8 cellular contexts compared by ENCODE assay signal in the genomic region with DNA sequence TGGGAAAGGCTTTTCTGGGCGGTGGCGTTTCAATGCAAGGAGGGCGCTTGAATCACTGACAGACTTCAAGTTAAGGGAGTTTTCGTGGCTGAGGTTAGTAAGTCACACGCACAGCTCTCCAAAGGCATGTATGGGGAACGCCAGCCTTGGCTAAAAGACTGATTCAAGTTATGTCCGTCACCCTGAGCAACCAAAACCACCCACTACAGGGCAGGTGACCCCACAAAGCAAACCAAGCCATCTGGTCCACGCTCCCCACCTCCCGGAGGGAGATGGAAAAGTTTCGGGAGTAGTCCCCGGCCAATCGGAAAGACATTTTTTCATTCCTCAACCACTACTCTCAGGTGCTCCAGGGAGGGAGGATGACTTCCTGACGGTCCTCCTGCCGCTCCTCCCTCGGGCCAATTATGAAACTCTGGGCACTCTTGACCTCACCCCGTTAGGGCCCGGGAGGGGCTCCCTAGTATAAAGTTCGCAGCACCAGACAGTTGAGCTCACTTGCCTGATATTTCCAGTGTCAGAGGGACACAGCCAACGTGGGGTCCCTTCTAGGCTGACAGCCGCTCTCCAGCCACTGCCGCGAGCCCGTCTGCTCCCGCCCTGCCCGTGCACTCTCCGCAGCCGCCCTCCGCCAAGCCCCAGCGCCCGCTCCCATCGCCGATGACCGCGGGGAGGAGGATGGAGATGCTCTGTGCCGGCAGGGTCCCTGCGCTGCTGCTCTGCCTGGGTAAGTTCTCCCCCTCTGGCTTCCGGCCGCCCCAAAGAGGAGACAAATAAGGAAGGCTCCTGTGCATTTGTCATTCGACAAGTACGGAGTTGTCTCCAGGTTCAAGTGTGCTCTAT. TPM values are rescaled to one million over a fixed set of nuclear protein-coding genes. Genes with fewer than 3 reads are reported as not detected.
A peak's percentile ranks its signal among the peaks of the same experiment; 100 is the strongest.
DNase-seq lines count a peak whose midpoint lies in the region; ATAC-seq and TF ChIP-seq lines count a peak whose summit lies in the region.

A gene with protein sequence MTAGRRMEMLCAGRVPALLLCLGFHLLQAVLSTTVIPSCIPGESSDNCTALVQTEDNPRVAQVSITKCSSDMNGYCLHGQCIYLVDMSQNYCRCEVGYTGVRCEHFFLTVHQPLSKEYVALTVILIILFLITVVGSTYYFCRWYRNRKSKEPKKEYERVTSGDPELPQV (plus strand): TSS at position 497 of the 843 bp plus-strand sequence. CDS start 164 bp downstream, at position 661.

- peaks cover 35% of the 10 kb centered on the region for H3K27me3 Mint-ChIP-seq in activated CD4-positive, alpha-beta T cell treated with anti-CD3 and anti-CD28 coated beads, Interleukin-2, amount 10 ng/mL, durations not matched to agents 7 days and 5 days
- H3K27me3 Mint-ChIP-seq in neural progenitor cell (ENCODE audit: insufficient read depth, low read depth) = peaks cover 24% of the 10 kb centered on the region

- H2AFZ ChIP-seq in neural progenitor cell (replicated peaks) = peak within 1 kb of the TSS; percentile 14

- peaks cover 10% of the 10 kb centered on the region for H3K4me1 ChIP-seq in neural progenitor cell

- no peaks in the 10 kb centered on the region for H3K36me3 ChIP-seq in neural progenitor cell

- H3K4me1 Mint-ChIP-seq in activated CD4-positive, alpha-beta T cell treated with anti-CD3 and anti-CD28 coated beads, Interleukin-2, amount 10 ng/mL, durations not matched to agents 7 days and 5 days = peaks cover 16% of the 10 kb centered on the region
- H3K4me1 Mint-ChIP-seq in neural progenitor cell = peaks cover 19% of the 10 kb centered on the region

- H3K27ac ChIP-seq in neural progenitor cell = no peak within 1 kb of the TSS

- peaks cover 9% of the 10 kb centered on the region for H3F3A ChIP-seq in neural progenitor cell (ENCODE audit: low read depth)

- peak within 1 kb of the TSS; percentile 93 for H3K4me2 ChIP-seq in neural progenitor cell

- no peaks in the 10 kb centered on the region for H3K79me2 ChIP-seq in neural progenitor cell (ENCODE audit: low read depth)

- H3K9ac ChIP-seq in neural progenitor cell = no peak within 1 kb of the TSS

- no peaks in the 10 kb centered on the region for H3K9me3 ChIP-seq in neural progenitor cell (ENCODE audit: low read depth)

- TF ChIP-seq CTCF in foreskin fibroblast (IDR thresholded peaks at IDR 0.05; ENCODE audit: low read depth, low read length) (no peak), neural progenitor cell (IDR thresholded peaks at IDR 0.05) (no peak)

- no peaks in the 10 kb centered on the region for H3K36me3 Mint-ChIP-seq in activated CD4-positive, alpha-beta T cell treated with anti-CD3 and anti-CD28 coated beads, Interleukin-2, amount 10 ng/mL, durations not matched to agents 7 days and 5 days (ENCODE audit: low read depth)
- H3K36me3 Mint-ChIP-seq in neural progenitor cell = no peaks in the 10 kb centered on the region

- POLR2A ChIA-PET in activated CD4-positive, alpha-beta T cell treated with anti-CD3 and anti-CD28 coated beads, Interleukin-2, amount 10 ng/mL, durations not matched to agents 7 days and 5 days (lab: Charles Lee) = no interaction called here

- no peaks in the 10 kb centered on the region for H3K9me3 Mint-ChIP-seq in activated CD4-positive, alpha-beta T cell treated with anti-CD3 and anti-CD28 coated beads, Interleukin-2, amount 10 ng/mL, durations not matched to agents 7 days and 5 days
- no peaks in the 10 kb centered on the region for H3K9me3 Mint-ChIP-seq in neural progenitor cell

- H3K27me3 ChIP-seq in neural progenitor cell = peaks cover 41% of the 10 kb centered on the region

- ATAC-seq in HG03066 (IDR thresholded peaks at IDR 0.05; ENCODE audit: low read depth, unreplicated experiment) (peak; percentile 35), GM18861 (IDR thresholded peaks at IDR 0.05; ENCODE audit: unreplicated experiment) (no peak)

- H3K27ac Mint-ChIP-seq in activated CD4-positive, alpha-beta T cell treated with anti-CD3 and anti-CD28 coated beads, Interleukin-2, amount 10 ng/mL, durations not matched to agents 7 days and 5 days = no peak within 1 kb of the TSS
- H3K27ac Mint-ChIP-seq in neural progenitor cell = no peak within 1 kb of the TSS

- CTCF ChIA-PET in activated CD4-positive, alpha-beta T cell treated with anti-CD3 and anti-CD28 coated beads, Interleukin-2, amount 10 ng/mL, durations not matched to agents 7 days and 5 days (lab: Charles Lee) = no interaction called here

- no peaks in the 10 kb centered on the region for H4K20me1 ChIP-seq in neural progenitor cell (ENCODE audit: low read depth)

- H3K4me3 Mint-ChIP-seq in activated CD4-positive, alpha-beta T cell treated with anti-CD3 and anti-CD28 coated beads, Interleukin-2, amount 10 ng/mL, durations not matched to agents 7 days and 5 days = peak within 1 kb of the TSS; percentile 41
- peak within 1 kb of the TSS; percentile 85 for H3K4me3 Mint-ChIP-seq in neural progenitor cell

- peak; percentile 34 for DNase-seq in activated CD4-positive, alpha-beta T cell treated with anti-CD3 and anti-CD28 coated beads for 48 hours
- no peak for DNase-seq in activated CD4-positive, alpha-beta T cell treated with anti-CD3 and anti-CD28 coated beads, Interleukin-2, amount 50 U/mL, for 4 hours
- DNase-seq in activated CD4-positive, alpha-beta T cell treated with anti-CD3 and anti-CD28 coated beads, Interleukin-2, amount 10 ng/mL, durations not matched to agents 7 days and 5 days = peak; percentile 33
- peak; percentile 39 to 71 for DNase-seq in foreskin fibroblast
- peak; percentile 70 for DNase-seq in neural progenitor cell (ENCODE audit: low spot score)
- DNase-seq in GDM1 (lab: John Stamatoyannopoulos, UW) = no peak

- peak within 1 kb of the TSS; percentile 61 to 63 for H3K4me3 ChIP-seq in foreskin fibroblast (ENCODE audit: low read depth in 1 of 2, low read length in 2 of 2)
- H3K4me3 ChIP-seq in neural progenitor cell = peak within 1 kb of the TSS; percentile 50

RNA-seq across cellular contexts. Expression of the gene that starts here (rescaled TPM):
- not detected for total RNA-seq in activated CD4-positive, alpha-beta T cell treated with anti-CD3 and anti-CD28 coated beads, Interleukin-2, amount 10 ng/mL, durations not matched to agents 7 days and 5 days
- not detected in 2 replicates for total RNA-seq in neural progenitor cell (ENCODE audit: low replicate concordance)

Comparison
In these comparisons a context has a peak if more than half of its experiments do, and no peak if none do; other contexts are left out.
1. DNase-seq: peak in activated CD4-positive, alpha-beta T cell treated with anti-CD3 and anti-CD28 coated beads for 48 hours (single experiment) and foreskin fibroblast (2 of 2); none in activated CD4-positive, alpha-beta T cell treated with anti-CD3 and anti-CD28 coated beads, Interleukin-2, amount 50 U/mL, for 4 hours (0 of 2) and GDM1 (single experiment).
2. Peak in DNase-seq in activated CD4-positive, alpha-beta T cell treated with anti-CD3 and anti-CD28 coated beads, Interleukin-2, amount 10 ng/mL, durations not matched to agents 7 days and 5 days; RNA of the gene not detected or under 1 TPM.
3. Peak in DNase-seq, H3K4me3 ChIP-seq and H3K4me2 ChIP-seq in neural progenitor cell; RNA of the gene not detected or under 1 TPM.